In genomic region chr10:118595598-118596425, GRCh38 we compare ENCODE assay signal across 1 cellular context.
TF ChIP-seq lines count a peak whose summit lies in the region.

Gene PRLHR, minus strand, starts transcription at chr10:118595648. Its CDS starts 404 bp downstream, at chr10:118595244.

TF ChIP-seq in HepG2, 621 proteins besides CTCF, POLR2A, EP300 and RAD21 (continued from another document and continues in another):
- TF ChIP-seq NR0B2 (CRISPR knock-in tag; IDR thresholded peaks at IDR 0.05) (no peak), ZNF720 (CRISPR knock-in tag; IDR thresholded peaks at IDR 0.05) (0 out of 2 replicates have a peak, but pooled peaks have one; percentile 75), AHDC1 (CRISPR knock-in tag; IDR thresholded peaks at IDR 0.05; ENCODE audit: borderline replicate concordance) (no peak), E2F2 (CRISPR knock-in tag; IDR thresholded peaks at IDR 0.05; ENCODE audit: borderline replicate concordance) (no peak), ZBTB42 (CRISPR knock-in tag; IDR thresholded peaks at IDR 0.05) (no peak), BORCS8-MEF2B (CRISPR knock-in tag; IDR thresholded peaks at IDR 0.05) (peak; percentile 74; the same call in 1 of the 2 replicates), ZNF652 (CRISPR knock-in tag; IDR thresholded peaks at IDR 0.05; ENCODE audit: borderline replicate concordance, low read depth) (no peak), ZFP36 (IDR thresholded peaks at IDR 0.05; ENCODE audit: borderline replicate concordance, low read depth, low read length, partially characterized antibody) (no peak), U2AF1 (optimal IDR thresholded peaks at IDR 0.05; ENCODE audit: low read depth, low read length) (no peak), ZIK1 (CRISPR knock-in tag; IDR thresholded peaks at IDR 0.05; ENCODE audit: borderline replicate concordance, low read depth) (no peak), ZSCAN21 (CRISPR knock-in tag; IDR thresholded peaks at IDR 0.05; ENCODE audit: borderline replicate concordance) (0 out of 2 replicates have a peak, but pooled peaks have one; percentile 32), RBFOX2 (IDR thresholded peaks at IDR 0.05; ENCODE audit: low read depth, low read length) (no peak), RERE (CRISPR knock-in tag; IDR thresholded peaks at IDR 0.05; ENCODE audit: low read depth) (no peak), ZNF792 (CRISPR knock-in tag; IDR thresholded peaks at IDR 0.05) (peak; percentile 48; the same call in 1 of the 2 replicates), NFKBIZ (CRISPR knock-in tag; IDR thresholded peaks at IDR 0.05) (0 out of 2 replicates have a peak, but pooled peaks have one; percentile 43), XBP1 (CRISPR knock-in tag; IDR thresholded peaks at IDR 0.05) (no peak), MNT (IDR thresholded peaks at IDR 0.05) (no peak), ZNF878 (CRISPR knock-in tag; IDR thresholded peaks at IDR 0.05) (no peak), NCOA1 (CRISPR knock-in tag; IDR thresholded peaks at IDR 0.05) (no peak), FOXP1 (IDR thresholded peaks at IDR 0.05) (no peak), FOXP1 (CRISPR knock-in tag; IDR thresholded peaks at IDR 0.05) (no peak), TFAP4 (IDR thresholded peaks at IDR 0.05; ENCODE audit: borderline replicate concordance, low read depth) (no peak), ZSCAN20 (CRISPR knock-in tag; IDR thresholded peaks at IDR 0.05; ENCODE audit: borderline replicate concordance) (no peak), BCL6 (CRISPR knock-in tag; IDR thresholded peaks at IDR 0.05) (peak; percentile 20; the same call in 1 of the 2 replicates), ZNF850 (CRISPR knock-in tag; conservative IDR thresholded peaks at IDR 0.05) (no peak), ZNF691 (CRISPR knock-in tag; IDR thresholded peaks at IDR 0.05; ENCODE audit: borderline replicate concordance, low read depth) (no peak), MTA3 (CRISPR knock-in tag; IDR thresholded peaks at IDR 0.05) (no peak), ATF7 (IDR thresholded peaks at IDR 0.05) (no peak), ATF7 (CRISPR knock-in tag; IDR thresholded peaks at IDR 0.05) (no peak), JARID2 (CRISPR knock-in tag; IDR thresholded peaks at IDR 0.05; ENCODE audit: insufficient replicate concordance) (no peak), PAXIP1 (CRISPR knock-in tag; conservative IDR thresholded peaks at IDR 0.05) (no peak), ZNF7 (CRISPR knock-in tag; IDR thresholded peaks at IDR 0.05) (no peak), ZNF512B (CRISPR knock-in tag; IDR thresholded peaks at IDR 0.05; ENCODE audit: borderline replicate concordance) (no peak), NR1H2 (CRISPR knock-in tag; IDR thresholded peaks at IDR 0.05; ENCODE audit: borderline replicate concordance, low read depth) (no peak), NAIF1 (CRISPR knock-in tag; IDR thresholded peaks at IDR 0.05; ENCODE audit: borderline replicate concordance) (no peak), ZNF367 (CRISPR knock-in tag; IDR thresholded peaks at IDR 0.05; ENCODE audit: borderline replicate concordance) (no peak), ZMAT3 (CRISPR knock-in tag; conservative IDR thresholded peaks at IDR 0.05) (no peak; the same call in 1 of the 2 replicates)
